Comparison of ENCODE assay signal across 24 cellular contexts in the genomic region with DNA sequence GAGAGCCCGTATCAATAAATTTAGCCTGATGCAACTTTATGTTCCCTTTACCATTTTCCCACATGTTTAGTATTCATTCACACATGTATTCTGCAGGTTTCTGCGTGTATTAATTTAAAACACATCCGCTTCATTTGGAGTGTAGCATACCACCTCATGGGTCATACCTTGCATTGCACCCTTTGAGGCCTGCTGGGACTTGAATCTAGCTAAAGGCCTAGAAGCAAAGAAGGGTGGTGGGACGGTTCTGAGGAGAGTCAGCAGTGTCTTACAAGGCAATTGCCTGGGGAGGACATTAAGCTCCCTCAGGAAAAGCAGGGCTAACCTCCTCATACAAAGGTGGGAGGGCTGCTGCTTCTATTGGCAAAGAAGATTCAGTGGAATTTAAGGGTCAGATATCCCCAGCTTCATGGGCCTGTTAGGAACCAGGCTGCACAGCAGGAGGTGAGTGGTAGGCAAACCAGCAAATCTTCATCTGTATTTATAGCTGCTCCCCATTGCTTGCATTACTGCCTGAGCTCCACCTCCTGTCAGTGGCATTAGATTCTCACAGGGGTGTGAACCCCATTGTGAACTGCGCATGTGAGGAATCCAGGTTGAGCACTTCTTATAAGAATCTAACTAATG.
"Had no signal": no experiment of that assay in that cellular context is flagged by ENCODE, and none has a peak within 500 bp of the region (broad histone marks: within the 10 kb centered on the region; RNA-seq: fewer than 3 reads in every experiment).

No MANE protein-coding gene starts in this region.

- H3K4me3 ChIP-seq: K562, PC-9, Peyer's patch, SJCRH30 had no signal

- H3K4me1 ChIP-seq: Peyer's patch, SJCRH30 had no signal

- DNase-seq: Kasumi-1; MM.1S; NCI-H1092 treated with DMSO at 0.1 percent for 48 hours; NCI-H1436; NCI-H187; NCI-H2029; NCI-H2081 treated with DMSO at 0.1 percent for 48 hours; NCI-H2171; NCI-H226; NCI-H446; NCI-H510A; NCI-H524 treated with DMSO at 0.1 percent for 48 hours; NCI-H69; NCI-H774; NK-92 treated with Interleukin-12 subunit alpha and Interleukin-12 subunit beta, amount 100 ng/mL, for 24 hours; PC-9; Peyer's patch; SHP77 treated with DMSO at 0.1 percent for 48 hours; SJCRH30 had no signal

- H3K4me1 Mint-ChIP-seq: IgD-negative memory B cell had no signal

- H3K4me2 ChIP-seq: KMS-11, PC-9 had no signal

- H3K4me3 Mint-ChIP-seq: IgD-negative memory B cell had no signal

- H3K36me3 Mint-ChIP-seq: IgD-negative memory B cell had no signal

- H3K27me3 ChIP-seq: Peyer's patch, SJCRH30 had no signal

- H3K27me3 Mint-ChIP-seq: IgD-negative memory B cell had no signal

- H3K27ac ChIP-seq: KMS-11, PC-9, Peyer's patch, SJCRH30 had no signal

- ATAC-seq: K562, Right ventricle myocardium inferior, SK-N-SH treated with all-trans-retinoic acid at 6 μM for 48 hours had no signal

- H3K9me3 Mint-ChIP-seq: IgD-negative memory B cell had no signal

- H3K36me3 ChIP-seq: Peyer's patch, SJCRH30 had no signal

- H3K27ac Mint-ChIP-seq: IgD-negative memory B cell had no signal

- H3K9ac ChIP-seq: KMS-11 had no signal

- H3K9me3 ChIP-seq: Peyer's patch, SJCRH30 had no signal
